1 cellular context compared by ENCODE assay signal in the genomic region with DNA sequence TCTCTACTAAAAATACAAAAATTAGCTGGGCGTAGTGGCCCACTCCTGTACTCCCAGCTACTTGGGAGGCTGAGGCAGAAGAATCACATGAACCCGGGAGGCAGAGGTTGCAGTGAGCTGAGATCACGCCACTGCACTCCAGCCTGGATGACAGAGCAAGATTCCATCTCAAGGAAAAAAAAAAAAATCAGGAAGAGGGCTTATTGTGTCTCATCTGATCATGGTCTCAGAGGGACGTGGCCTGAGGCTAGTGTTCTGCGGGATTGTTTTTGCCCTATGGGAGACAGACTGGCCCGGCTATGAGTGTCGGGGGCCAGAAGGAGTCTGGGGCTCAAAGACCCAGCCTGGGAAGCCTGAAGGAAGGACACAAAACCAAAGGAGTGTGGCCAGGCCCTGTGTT.
A peak's percentile ranks its signal among the peaks of the same experiment; 100 is the strongest.
TF ChIP-seq lines count a peak whose summit lies in the region.
"Not testable (repeated sequence)": the region's sequence is repeated elsewhere in the genome, so short reads cannot be mapped to it uniquely, and the experiment has no call there.

No MANE protein-coding gene starts in this region.

TF ChIP-seq in K562, 482 proteins besides CTCF, POLR2A, EP300 and RAD21:
- TF ChIP-seq DPF2 (IDR thresholded peaks at IDR 0.05) (0 out of 2 replicates have a peak, but pooled peaks have one; percentile 40), HDAC2 (IDR thresholded peaks at IDR 0.05) (peak; percentile 67), ELF1 (tag; IDR thresholded peaks at IDR 0.05) (peak; percentile 71), ZNF316 (IDR thresholded peaks at IDR 0.05) (peak; percentile 41; the same call in 1 of the 2 replicates), HDAC8 (tag; IDR thresholded peaks at IDR 0.05) (0 out of 2 replicates have a peak, but pooled peaks have one; percentile 11), SMARCA4 (IDR thresholded peaks at IDR 0.05) (0 out of 2 replicates have a peak, but pooled peaks have one; percentile 30), HDAC1 (IDR thresholded peaks at IDR 0.05) (0 out of 4 replicates have a peak, but pooled peaks of 1 of the 2 experiments have one; percentile 22), SMARCE1 (IDR thresholded peaks at IDR 0.05) (peak; percentile 40; the same call in 1 of the 2 replicates), NFE2 (IDR thresholded peaks at IDR 0.05; ENCODE audit: low read depth) (peak; percentile 70), ZEB2 (IDR thresholded peaks at IDR 0.05) (0 out of 2 replicates have a peak, but pooled peaks have one; percentile 2), MAFG (tag; conservative IDR thresholded peaks at IDR 0.05) (peak; percentile 63; the same call in 1 of the 2 replicates), L3MBTL2 (IDR thresholded peaks at IDR 0.05) (peak; percentile 32; the same call in 1 of the 2 replicates), ZNF384 (IDR thresholded peaks at IDR 0.05; ENCODE audit: low read depth, low read length) (peak; percentile 86), ZFX (CRISPR knock-in tag; IDR thresholded peaks at IDR 0.05) (peak; percentile 42; the same call in 1 of the 2 replicates), SOX6 (IDR thresholded peaks at IDR 0.05) (0 out of 2 replicates have a peak, but pooled peaks have one; percentile 32), RCOR1 (IDR thresholded peaks at IDR 0.05; ENCODE audit: borderline replicate concordance in 1 of 2, low read depth in 2 of 2, low read length in 2 of 2) (peak in 1 of 2 experiments; percentile 31; a peak in 1 of 4 replicates), NR2C1 (tag; IDR thresholded peaks at IDR 0.05) (peak; percentile 9; the same call in 1 of the 2 replicates), FOXK2 (conservative IDR thresholded peaks at IDR 0.05 in 1 of 2, IDR thresholded peaks at IDR 0.05 in 1 of 2; ENCODE audit: low read depth in 2 of 2) (0 out of 4 replicates have a peak, but pooled peaks of 1 of the 2 experiments have one; percentile 22), C11orf30 (IDR thresholded peaks at IDR 0.05; ENCODE audit: low read depth) (peak; percentile 69; the same call in 1 of the 2 replicates), NRF1 (conservative IDR thresholded peaks at IDR 0.05 in 1 of 2, IDR thresholded peaks at IDR 0.05 in 1 of 2) (0 out of 4 replicates have a peak, but pooled peaks of 1 of the 2 experiments have one; percentile 15), ARID1B (IDR thresholded peaks at IDR 0.05) (0 out of 2 replicates have a peak, but pooled peaks have one; percentile 46), CXXC5 (CRISPR knock-in tag; IDR thresholded peaks at IDR 0.05) (peak; percentile 16; the same call in 1 of the 2 replicates)
- TF ChIP-seq, protein P1, sequence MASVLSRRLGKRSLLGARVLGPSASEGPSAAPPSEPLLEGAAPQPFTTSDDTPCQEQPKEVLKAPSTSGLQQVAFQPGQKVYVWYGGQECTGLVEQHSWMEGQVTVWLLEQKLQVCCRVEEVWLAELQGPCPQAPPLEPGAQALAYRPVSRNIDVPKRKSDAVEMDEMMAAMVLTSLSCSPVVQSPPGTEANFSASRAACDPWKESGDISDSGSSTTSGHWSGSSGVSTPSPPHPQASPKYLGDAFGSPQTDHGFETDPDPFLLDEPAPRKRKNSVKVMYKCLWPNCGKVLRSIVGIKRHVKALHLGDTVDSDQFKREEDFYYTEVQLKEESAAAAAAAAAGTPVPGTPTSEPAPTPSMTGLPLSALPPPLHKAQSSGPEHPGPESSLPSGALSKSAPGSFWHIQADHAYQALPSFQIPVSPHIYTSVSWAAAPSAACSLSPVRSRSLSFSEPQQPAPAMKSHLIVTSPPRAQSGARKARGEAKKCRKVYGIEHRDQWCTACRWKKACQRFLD (CRISPR knock-in tag; IDR thresholded peaks at IDR 0.05), result peak; percentile 39; the same call in 1 of the 2 replicates
- TF ChIP-seq, protein P2, sequence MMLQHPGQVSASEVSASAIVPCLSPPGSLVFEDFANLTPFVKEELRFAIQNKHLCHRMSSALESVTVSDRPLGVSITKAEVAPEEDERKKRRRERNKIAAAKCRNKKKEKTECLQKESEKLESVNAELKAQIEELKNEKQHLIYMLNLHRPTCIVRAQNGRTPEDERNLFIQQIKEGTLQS (IDR thresholded peaks at IDR 0.05), result peak; percentile 19; the same call in 1 of the 2 replicates
- TF ChIP-seq, protein P2 (CRISPR knock-in tag; conservative IDR thresholded peaks at IDR 0.05), result not testable (repeated sequence)
- TF ChIP-seq NR2C1 (IDR thresholded peaks at IDR 0.05), result not testable (repeated sequence)
TF ChIP-seq in K562: peak in this region for 24; not testable (repeated sequence) for 458.
